13 cellular contexts compared by ENCODE assay signal in genomic region chr5:157547909-157548512, GRCh38. TPM values are rescaled to one million over a fixed set of nuclear protein-coding genes. Genes with fewer than 3 reads are reported as not detected.
DNase-seq lines count a peak whose midpoint lies in the region; ATAC-seq and TF ChIP-seq lines count a peak whose summit lies in the region.
"Had no signal": no experiment of that assay in that cellular context is flagged by ENCODE, and none has a peak within 500 bp of the region (broad histone marks: within the 10 kb centered on the region; RNA-seq: fewer than 3 reads in every experiment).

No MANE protein-coding gene starts in this region.

- H3K36me3 Mint-ChIP-seq in CD4-positive, CD25-positive, alpha-beta regulatory T cell: peaks cover 24% of the 10 kb centered on the region
- H3K36me3 Mint-ChIP-seq in HFFc6 (ENCODE audit: low read depth): peaks cover 42% of the 10 kb centered on the region

- no peaks in the 10 kb centered on the region for H3K9me3 ChIP-seq in CD4-positive, CD25-positive, alpha-beta regulatory T cell (ENCODE audit: control insufficient read depth in 2 of 2, low read length in 2 of 2)
- H3K9me3 ChIP-seq in colonic mucosa: no peaks in the 10 kb centered on the region

- no peak for ATAC-seq in CD4-positive, CD25-positive, alpha-beta regulatory T cell (ENCODE audit: low read depth in 2 of 2)
- ATAC-seq in omental fat pad (ENCODE audit: low FRiP score) (peak; percentile 11), HG03097 (IDR thresholded peaks at IDR 0.05; ENCODE audit: low FRiP score, unreplicated experiment) (no peak), HG03342 (IDR thresholded peaks at IDR 0.05; ENCODE audit: unreplicated experiment) (no peak)

- no peaks in the 10 kb centered on the region for H3K27me3 ChIP-seq in CD4-positive, CD25-positive, alpha-beta regulatory T cell (ENCODE audit: control insufficient read depth, insufficient read depth, low read length)
- no peaks in the 10 kb centered on the region for H3K27me3 ChIP-seq in colonic mucosa

- peak in 1 of 3 donors; percentile 17 for DNase-seq in CD4-positive, CD25-positive, alpha-beta regulatory T cell
- DNase-seq in HFFc6: no peak
- DNase-seq in colonic mucosa: no peak
- DNase-seq in omental fat pad (ENCODE audit: low spot score): no peak
- no peak for DNase-seq in HT-29 (ENCODE audit: low spot score)
- DNase-seq in activated gamma-delta T cell (lab: John Stamatoyannopoulos, UW): no peak
- DNase-seq: activated CD4-positive, alpha-beta T cell treated with anti-CD3 and anti-CD28 coated beads for 4 hours; left cardiac atrium; NCI-H2107; retina had no signal

- peak overlapping the region; percentile 22 to 78 (median 70) for H3K27ac Mint-ChIP-seq in CD4-positive, CD25-positive, alpha-beta regulatory T cell
- peak overlapping the region; percentile 94 for H3K27ac Mint-ChIP-seq in HFFc6

- peak overlapping the region; percentile 55 for H3K4me3 ChIP-seq in CD4-positive, CD25-positive, alpha-beta regulatory T cell (ENCODE audit: low read depth, low read length)
- H3K4me3 ChIP-seq in colonic mucosa: no peak overlapping the region

- peak overlapping the region; percentile 53 for H3K27ac ChIP-seq in CD4-positive, CD25-positive, alpha-beta regulatory T cell (ENCODE audit: insufficient read depth, low read length, poor library complexity, severe bottlenecking)
- peak overlapping the region; percentile 52 for H3K27ac ChIP-seq in colonic mucosa

- TF ChIP-seq CTCF in HFFc6 (IDR thresholded peaks at IDR 0.05): no peak
- no peak for TF ChIP-seq CTCF in colonic mucosa (IDR thresholded peaks at IDR 0.05)
- no peak for TF ChIP-seq CTCF in omental fat pad (IDR thresholded peaks at IDR 0.05)

- intact Hi-C loops in colonic mucosa (cut with DNase I): no loop called here

- H3K27me3 Mint-ChIP-seq in CD4-positive, CD25-positive, alpha-beta regulatory T cell: no peaks in the 10 kb centered on the region
- 0 out of 2 replicates have a peak, but pooled peaks cover 3% of the 10 kb centered on the region for H3K27me3 Mint-ChIP-seq in HFFc6 (ENCODE audit: insufficient read depth)
- H3K27me3 Mint-ChIP-seq: brain had no signal

- H3K4me1 Mint-ChIP-seq in CD4-positive, CD25-positive, alpha-beta regulatory T cell: peaks cover 33 to 97% (median 74%) of the 10 kb centered on the region in 4 donors
- H3K4me1 Mint-ChIP-seq in HFFc6 (ENCODE audit: low read depth): peaks cover 86% of the 10 kb centered on the region

- H3K9me3 Mint-ChIP-seq in CD4-positive, CD25-positive, alpha-beta regulatory T cell: no peaks in the 10 kb centered on the region
- no peaks in the 10 kb centered on the region for H3K9me3 Mint-ChIP-seq in HFFc6

- peak overlapping the region; percentile 24 to 68 (median 42) for H3K4me3 Mint-ChIP-seq in CD4-positive, CD25-positive, alpha-beta regulatory T cell
- H3K4me3 Mint-ChIP-seq in HFFc6: peak overlapping the region; percentile 81
- H3K4me3 Mint-ChIP-seq: brain had no signal

- H3K4me1 ChIP-seq in CD4-positive, CD25-positive, alpha-beta regulatory T cell (ENCODE audit: control insufficient read depth, insufficient read depth, low read length, poor library complexity, severe bottlenecking): peaks cover 84% of the 10 kb centered on the region
- H3K4me1 ChIP-seq in colonic mucosa: no peaks in the 10 kb centered on the region

- H3K36me3 ChIP-seq in CD4-positive, CD25-positive, alpha-beta regulatory T cell (ENCODE audit: control insufficient read depth, insufficient read depth, low read length): peaks cover 3% of the 10 kb centered on the region
- H3K36me3 ChIP-seq in colonic mucosa: no peaks in the 10 kb centered on the region

- peak overlapping the region in 1 of 2 donors; percentile 30 for H3K9ac ChIP-seq in colonic mucosa (ENCODE audit: low read depth in 2 of 2, low read length in 2 of 2)

RNA-seq across cellular contexts. Expression of gene ADAM19, which starts 27.6 kb away (rescaled TPM):
- 113 TPM for total RNA-seq in CD4-positive, CD25-positive, alpha-beta regulatory T cell
- 10 to 100 TPM in 1 of 4 donors, 1 to 10 TPM in 3; 5.5 to 10.9 (median 7.5) TPM for polyA plus RNA-seq in CD4-positive, CD25-positive, alpha-beta regulatory T cell
- total RNA-seq in HFFc6 (2021; fragmentation: NEBNext Ultra II Directional; extraction: Animal tissue kit (Norgen Biotek cat#: 25700)): 100 to 1,000 TPM in 2 of 6 experiments, 10 to 100 TPM in 4; 75.4 to 152 (median 83.2) TPM
- total RNA-seq in colonic mucosa (10 to 100 TPM in 1 of 2 donors, 1 to 10 TPM in 1; 2.9 to 12.8 TPM), omental fat pad (10 to 100 TPM in 2 of 4 donors, 1 to 10 TPM in 2; 2.1 to 18.0 (median 9.1) TPM)
- total RNA-seq in HT-29 (2014; rRNA removed; shearing (Covaris generic)): 9.3 and 11.2 TPM in 2 replicates
